Comparison of ENCODE assay signal across 32 cellular contexts in the genomic region with DNA sequence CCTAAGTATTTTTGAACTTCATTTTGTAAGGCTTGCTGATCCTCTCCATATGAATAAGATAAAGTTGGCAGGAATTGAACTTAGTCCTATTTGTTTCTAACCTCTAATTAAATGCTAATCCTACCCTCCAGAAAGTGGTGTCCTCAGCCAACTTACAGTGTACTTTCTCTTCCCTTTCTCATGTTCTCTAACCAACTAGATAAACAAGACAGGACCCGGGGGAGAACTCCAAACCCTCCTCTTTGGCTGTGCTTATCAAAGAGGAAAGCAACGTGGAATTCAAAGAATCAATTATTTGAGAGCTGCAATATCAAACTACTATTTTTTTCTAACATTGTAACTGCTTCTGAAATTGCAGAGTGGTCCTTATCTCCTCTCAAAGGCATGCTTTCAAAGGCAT. TPM values are rescaled to one million over a fixed set of nuclear protein-coding genes. Genes with fewer than 3 reads are reported as not detected.
"Had no signal": no experiment of that assay in that cellular context is flagged by ENCODE, and none has a peak within 500 bp of the region (broad histone marks: within the 10 kb centered on the region; RNA-seq: fewer than 3 reads in every experiment).

No MANE protein-coding gene starts in this region.

- H3K36me3 Mint-ChIP-seq: activated CD4-positive, alpha-beta memory T cell treated with anti-CD3 and anti-CD28 coated beads for 36 hours; activated naive CD4-positive, alpha-beta T cell treated with anti-CD3 and anti-CD28 coated beads, Interleukin-2, amount 10 ng/mL, durations not matched to agents 7 days and 5 days; activated naive CD8-positive, alpha-beta T cell treated with anti-CD3 and anti-CD28 coated beads, Interleukin-2, amount 10 ng/mL, durations not matched to agents 7 days and 5 days; immature natural killer cell had no signal

- H3K4me3 Mint-ChIP-seq: activated CD4-positive, alpha-beta memory T cell treated with anti-CD3 and anti-CD28 coated beads for 36 hours; activated naive CD4-positive, alpha-beta T cell treated with anti-CD3 and anti-CD28 coated beads, Interleukin-2, amount 10 ng/mL, durations not matched to agents 7 days and 5 days; activated naive CD8-positive, alpha-beta T cell treated with anti-CD3 and anti-CD28 coated beads, Interleukin-2, amount 10 ng/mL, durations not matched to agents 7 days and 5 days; effector memory CD8-positive, alpha-beta T cell; immature natural killer cell; nephron progenitor cell; stimulated activated effector memory CD8-positive, alpha-beta T cell treated with anti-CD3 and anti-CD28 coated beads, Interleukin-12 subunit alpha, Interleukin-12 subunit beta, amount 100 ng/mL, for 72 hours; stimulated activated naive CD8-positive, alpha-beta T cell treated with anti-CD3 and anti-CD28 coated beads, Interleukin-15, Interleukin-2, amounts not matched to agents 100 ng/mL and 50 ng/mL, for 24 hours; T-helper 2 cell treated with Interferon-gamma antibody and Interleukin-4, amounts not matched to agents 5 μg/mL and 100 μg/mL, for 36 hours had no signal

- H3K27me3 Mint-ChIP-seq: activated CD4-positive, alpha-beta memory T cell treated with anti-CD3 and anti-CD28 coated beads for 36 hours; activated naive CD4-positive, alpha-beta T cell treated with anti-CD3 and anti-CD28 coated beads, Interleukin-2, amount 10 ng/mL, durations not matched to agents 7 days and 5 days; activated naive CD8-positive, alpha-beta T cell treated with anti-CD3 and anti-CD28 coated beads, Interleukin-2, amount 10 ng/mL, durations not matched to agents 7 days and 5 days; effector memory CD8-positive, alpha-beta T cell; stimulated activated naive CD8-positive, alpha-beta T cell treated with anti-CD3 and anti-CD28 coated beads, Interleukin-15, Interleukin-2, amounts not matched to agents 100 ng/mL and 50 ng/mL, for 24 hours had no signal

- H3K9me3 Mint-ChIP-seq: activated CD4-positive, alpha-beta memory T cell treated with anti-CD3 and anti-CD28 coated beads for 36 hours; activated naive CD8-positive, alpha-beta T cell treated with anti-CD3 and anti-CD28 coated beads, Interleukin-2, amount 10 ng/mL, durations not matched to agents 7 days and 5 days; effector memory CD8-positive, alpha-beta T cell; stimulated activated naive CD8-positive, alpha-beta T cell treated with anti-CD3 and anti-CD28 coated beads, Interleukin-15, Interleukin-2, amounts not matched to agents 100 ng/mL and 50 ng/mL, for 24 hours; T-helper 2 cell treated with Interferon-gamma antibody and Interleukin-4, amounts not matched to agents 5 μg/mL and 100 μg/mL, for 36 hours had no signal

- H3K4me1 Mint-ChIP-seq: activated naive CD4-positive, alpha-beta T cell treated with anti-CD3 and anti-CD28 coated beads, Interleukin-2, amount 10 ng/mL, durations not matched to agents 7 days and 5 days; activated naive CD8-positive, alpha-beta T cell treated with anti-CD3 and anti-CD28 coated beads, Interleukin-2, amount 10 ng/mL, durations not matched to agents 7 days and 5 days; immature natural killer cell; stimulated activated effector memory CD8-positive, alpha-beta T cell treated with anti-CD3 and anti-CD28 coated beads, Interleukin-12 subunit alpha, Interleukin-12 subunit beta, amount 100 ng/mL, for 72 hours had no signal

- DNase-seq: activated CD4-positive, alpha-beta memory T cell treated with anti-CD3 and anti-CD28 coated beads for 36 hours; activated CD4-positive, alpha-beta T cell treated with anti-CD3 and anti-CD28 coated beads for 48 hours; activated CD8-positive, alpha-beta memory T cell treated with anti-CD3 and anti-CD28 coated beads, Interleukin-2, amount 50 U/mL, for 4 hours; activated gamma-delta T cell; activated naive CD4-positive, alpha-beta T cell treated with anti-CD3 and anti-CD28 coated beads, Interleukin-2, amount 10 ng/mL, durations not matched to agents 7 days and 5 days; activated naive CD8-positive, alpha-beta T cell treated with anti-CD3 and anti-CD28 coated beads, Interleukin-2, amount 10 ng/mL, durations not matched to agents 7 days and 5 days; activated T-cell treated with anti-CD3 and anti-CD28 coated beads, Interleukin-2, amount 50 U/mL, for 1 hour; caudate nucleus; cortex of kidney; effector memory CD8-positive, alpha-beta T cell; erythroblast; gastrocnemius medialis; heart left ventricle; immature natural killer cell; kidney; left colon; mammary epithelial cell; nephron progenitor cell; ovary; stimulated activated CD4-positive, alpha-beta T cell treated with anti-CD3 and anti-CD28 coated beads, Interleukin-12 subunit alpha, Interleukin-12 subunit beta, amount 100 ng/mL, for 4 hours; stimulated activated CD4-positive, alpha-beta T cell treated with anti-CD3 and anti-CD28 coated beads, Interleukin-4, amount 100 ng/mL, for 24 hours; tibial artery; upper lobe of right lung had no signal

- ATAC-seq: effector memory CD8-positive, alpha-beta T cell; gastrocnemius medialis; heart left ventricle; left colon; sciatic nerve; stimulated activated effector memory CD8-positive, alpha-beta T cell treated with anti-CD3 and anti-CD28 coated beads, Interleukin-12 subunit alpha, Interleukin-12 subunit beta, amount 100 ng/mL, for 72 hours; upper lobe of right lung had no signal

- H3K27ac Mint-ChIP-seq: activated CD4-positive, alpha-beta memory T cell treated with anti-CD3 and anti-CD28 coated beads for 36 hours; activated naive CD4-positive, alpha-beta T cell treated with anti-CD3 and anti-CD28 coated beads, Interleukin-2, amount 10 ng/mL, durations not matched to agents 7 days and 5 days; activated naive CD8-positive, alpha-beta T cell treated with anti-CD3 and anti-CD28 coated beads, Interleukin-2, amount 10 ng/mL, durations not matched to agents 7 days and 5 days; effector memory CD8-positive, alpha-beta T cell; immature natural killer cell; nephron progenitor cell; progenitor cell of endocrine pancreas; stimulated activated effector memory CD8-positive, alpha-beta T cell treated with anti-CD3 and anti-CD28 coated beads, Interleukin-12 subunit alpha, Interleukin-12 subunit beta, amount 100 ng/mL, for 72 hours; stimulated activated naive CD8-positive, alpha-beta T cell treated with anti-CD3 and anti-CD28 coated beads, Interleukin-15, Interleukin-2, amounts not matched to agents 100 ng/mL and 50 ng/mL, for 24 hours; T-helper 2 cell treated with Interferon-gamma antibody and Interleukin-4, amounts not matched to agents 5 μg/mL and 100 μg/mL, for 36 hours had no signal

RNA-seq across cellular contexts. Expression of gene NRSN1, which starts 56.5 kb away (rescaled TPM):
- total RNA-seq: activated CD4-positive, alpha-beta memory T cell treated with anti-CD3 and anti-CD28 coated beads for 36 hours; activated CD8-positive, alpha-beta memory T cell treated with anti-CD3 and anti-CD28 coated beads for 36 hours; activated naive CD8-positive, alpha-beta T cell treated with anti-CD3 and anti-CD28 coated beads, Interleukin-2, amount 10 ng/mL, durations not matched to agents 7 days and 5 days; ascending aorta; chondrocyte; gastrocnemius medialis; heart left ventricle; kidney; liver; mammary epithelial cell; ovary; progenitor cell of endocrine pancreas; sciatic nerve; upper lobe of right lung had no signal
